ENCODE assay signal across 9 cellular contexts in the genomic region with DNA sequence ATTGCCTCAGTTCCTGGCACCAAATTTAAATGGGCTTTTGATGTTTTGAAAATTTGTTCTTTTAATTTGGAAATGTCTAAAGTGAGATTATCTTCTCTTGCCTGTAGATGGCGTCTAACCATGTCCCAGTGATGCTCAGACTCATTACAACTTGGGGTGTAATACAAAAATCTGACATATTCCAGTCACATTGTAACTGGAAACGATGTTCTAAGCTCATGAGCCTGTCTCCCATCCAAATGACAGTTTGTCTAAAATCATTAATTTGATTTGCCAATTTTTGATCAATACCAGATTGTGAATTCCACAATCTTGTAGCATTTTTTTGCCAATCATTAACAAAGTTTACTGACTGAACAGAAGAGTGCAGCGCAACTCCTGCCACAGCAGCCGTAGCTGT. TPM values are rescaled to one million over a fixed set of nuclear protein-coding genes. Genes with fewer than 3 reads are reported as not detected.
DNase-seq lines count a peak whose midpoint lies in the region; ATAC-seq, FAIRE-seq and TF ChIP-seq lines count a peak whose summit lies in the region.
"Not testable (repeated sequence)": the region's sequence is repeated elsewhere in the genome, so short reads cannot be mapped to it uniquely, and the experiment has no call there.
"Had no signal": no experiment of that assay in that cellular context is flagged by ENCODE, and none has a peak within 500 bp of the region (broad histone marks: within the 10 kb centered on the region; RNA-seq: fewer than 3 reads in every experiment).

No MANE protein-coding gene starts in this region.

- H3K4me1 Mint-ChIP-seq in activated CD8-positive, alpha-beta T cell treated with anti-CD3 and anti-CD28 coated beads, Interleukin-2, amount 10 ng/mL, durations not matched to agents 7 days and 5 days (ENCODE audit: low read depth), result peaks cover 22% of the 10 kb centered on the region

- H3K27me3 ChIP-seq in KMS-11 (ENCODE audit: insufficient read depth, low read depth); H1 (replicated peaks in 1 of 4; ENCODE audit: control insufficient read depth in 3 of 4, extremely low read depth in 1 of 4, insufficient read depth in 3 of 4, low read length in 3 of 4); keratinocyte (ENCODE audit: control insufficient read depth, extremely low read depth, insufficient read depth, low read length); pancreas: not testable (repeated sequence)

- not testable (repeated sequence) for H3K9me1 ChIP-seq in keratinocyte (ENCODE audit: control insufficient read depth, extremely low read depth, insufficient read depth, low read length)

- not testable (repeated sequence) for H2BK12ac ChIP-seq in H1 (ENCODE audit: low read depth, low read length)

- not testable (repeated sequence) for H2AK5ac ChIP-seq in H1 (ENCODE audit: low read depth, low read length)

- not testable (repeated sequence) for H2BK20ac ChIP-seq in H1 (ENCODE audit: low read length)

- H4K91ac ChIP-seq in H1 (replicated peaks; ENCODE audit: insufficient read length, low read length), result not testable (repeated sequence)

- H2BK15ac ChIP-seq in H1 (ENCODE audit: low read length), result not testable (repeated sequence)

- not testable (repeated sequence) for H3K79me1 ChIP-seq in H1 (ENCODE audit: low read depth, low read length)

- not testable (repeated sequence) for H3K27me3 Mint-ChIP-seq in activated CD8-positive, alpha-beta T cell treated with anti-CD3 and anti-CD28 coated beads, Interleukin-2, amount 10 ng/mL, durations not matched to agents 7 days and 5 days (ENCODE audit: low read depth)

- not testable (repeated sequence) for H2AFZ ChIP-seq in KMS-11 (ENCODE audit: low read depth); OCI-LY7 (ENCODE audit: low read length); H1 (ENCODE audit: low read length); keratinocyte (ENCODE audit: control insufficient read depth, low read length)

- WGBS in H1 (ENCODE audit: extremely low coverage in 1 of 2, insufficient coverage in 1 of 2, insufficient read length in 1 of 2, insufficient replicate concordance in 2 of 2, low coverage in 1 of 2, low lambda C conversion rate in 2 of 2, missing lambda C conversion rate in 1 of 2), 2 experiments, result 60% methylated on average over 4 of the region's 4 CpGs; no CpG with 5 or more reads in 1 of the 2 experiments
- WGBS in pancreas, 2 donors, result 12% methylated on average over 4 of the region's 4 CpGs

- H3K56ac ChIP-seq in H1 (replicated peaks; ENCODE audit: insufficient read length, low read depth, low read length), result not testable (repeated sequence)

- not testable (repeated sequence) for H4K8ac ChIP-seq in H1 (ENCODE audit: extremely low read depth, insufficient read depth, low read length)

- H3K9me2 ChIP-seq in OCI-LY7 (ENCODE audit: insufficient read depth, low read length), result not testable (repeated sequence)

- H3K23me2 ChIP-seq in H1 (ENCODE audit: low read depth, low read length), result not testable (repeated sequence)

- H4K5ac ChIP-seq in H1 (ENCODE audit: insufficient read length, low read depth, low read length), result not testable (repeated sequence)

- H3K4me1 ChIP-seq in KMS-11 (ENCODE audit: low read depth, poor library complexity, severe bottlenecking); OCI-LY7 (ENCODE audit: insufficient read depth, low read length, poor library complexity, severe bottlenecking); H1 (replicated peaks in 1 of 4; ENCODE audit: control insufficient read depth in 3 of 4, insufficient read depth in 4 of 4, low read length in 3 of 4); keratinocyte (ENCODE audit: control insufficient read depth, extremely low read depth, insufficient read depth, low read length); pancreas: not testable (repeated sequence)

- H3K23ac ChIP-seq in H1 (ENCODE audit: insufficient read length), result not testable (repeated sequence)

- H3K27ac Mint-ChIP-seq in activated CD8-positive, alpha-beta T cell treated with anti-CD3 and anti-CD28 coated beads, Interleukin-2, amount 10 ng/mL, durations not matched to agents 7 days and 5 days, result not testable (repeated sequence)

- POLR2A ChIA-PET in OCI-LY7 (lab: Charles Lee); activated CD8-positive, alpha-beta T cell treated with anti-CD3 and anti-CD28 coated beads, Interleukin-2, amount 10 ng/mL, durations not matched to agents 7 days and 5 days (lab: Charles Lee); H1 (lab: Charles Lee; ENCODE audit: partially characterized antibody): not testable (repeated sequence)

- H2BK5ac ChIP-seq in H1 (ENCODE audit: low read depth, low read length), result not testable (repeated sequence)

- H3K4me3 Mint-ChIP-seq in activated CD8-positive, alpha-beta T cell treated with anti-CD3 and anti-CD28 coated beads, Interleukin-2, amount 10 ng/mL, durations not matched to agents 7 days and 5 days, result not testable (repeated sequence)

- not testable (repeated sequence) for ATAC-seq in activated CD8-positive, alpha-beta T cell treated with anti-CD3 and anti-CD28 coated beads, Interleukin-2, amount 10 ng/mL, durations not matched to agents 7 days and 5 days; pancreas

- TF ChIP-seq CTCF in 22Rv1 (IDR thresholded peaks at IDR 0.05) (peak; percentile 84), KMS-11 (conservative IDR thresholded peaks at IDR 0.05; ENCODE audit: low read depth, low read length) (0 out of 2 replicates have a peak, but pooled peaks have one; percentile 29), OCI-LY7 (conservative IDR thresholded peaks at IDR 0.05; ENCODE audit: low read length) (peak; percentile 74), H1 (IDR thresholded peaks at IDR 0.05; ENCODE audit: control extremely low read depth in 1 of 3, insufficient read depth in 1 of 3, low read depth in 1 of 3, low read length in 3 of 3) (peak in 2 of 3 experiments; percentile 15 to 34; a peak in 2 of 4 replicates), keratinocyte (optimal IDR thresholded peaks at IDR 0.05 in 1 of 3, IDR thresholded peaks at IDR 0.05 in 1 of 3, conservative IDR thresholded peaks at IDR 0.05 in 1 of 3; ENCODE audit: extremely low read depth in 1 of 3, insufficient read depth in 2 of 3, low read length in 3 of 3) (peak in 2 of 3 experiments; percentile 17 to 22), pancreas (IDR thresholded peaks at IDR 0.05) (peak in 3 of 4 donors; percentile 15 to 45 (median 36))

- H3K14ac ChIP-seq in H1 (ENCODE audit: insufficient read length), result not testable (repeated sequence)

- not testable (repeated sequence) for H3K36me3 Mint-ChIP-seq in activated CD8-positive, alpha-beta T cell treated with anti-CD3 and anti-CD28 coated beads, Interleukin-2, amount 10 ng/mL, durations not matched to agents 7 days and 5 days (ENCODE audit: low read depth)

- not testable (repeated sequence) for H3K36me3 ChIP-seq in KMS-11 (ENCODE audit: insufficient read depth); OCI-LY7 (ENCODE audit: insufficient read depth, low read length); H1 (ENCODE audit: control insufficient read depth in 2 of 4, insufficient read depth in 4 of 4, low read length in 3 of 4); keratinocyte (ENCODE audit: control insufficient read depth in 2 of 2, extremely low read depth in 1 of 2, insufficient read depth in 2 of 2, low read length in 2 of 2); pancreas

- CTCF ChIA-PET in OCI-LY7 (lab: Charles Lee; ENCODE audit: unreplicated experiment) (interaction anchor here (0.6 kb wide), 1 partner anchor 8 kb away, joined by 3 read pairs; no protein-coding TSS in a partner anchor), H1 (lab: Charles Lee; ENCODE audit: partially characterized antibody) (interaction anchor here (0.6 to 2.1 kb wide), 18 partner anchors 8 to 105 kb away, joined by 3 to 6 read pairs (median 4); a partner anchor contains a TSS)
- CTCF ChIA-PET in activated CD8-positive, alpha-beta T cell treated with anti-CD3 and anti-CD28 coated beads, Interleukin-2, amount 10 ng/mL, durations not matched to agents 7 days and 5 days (lab: Charles Lee), result interaction anchor here (0.6 to 1.5 kb wide), 14 partner anchors 9 to 177 kb away, joined by 3 to 8 read pairs (median 3); a partner anchor contains a TSS

- not testable (repeated sequence) for H3K9me3 Mint-ChIP-seq in activated CD8-positive, alpha-beta T cell treated with anti-CD3 and anti-CD28 coated beads, Interleukin-2, amount 10 ng/mL, durations not matched to agents 7 days and 5 days (ENCODE audit: insufficient read depth)

- H3K27ac ChIP-seq in 22Rv1; KMS-11; OCI-LY7 (ENCODE audit: low read depth, low read length, poor library complexity, severe bottlenecking); H1 (ENCODE audit: low read depth, low read length); keratinocyte (ENCODE audit: control insufficient read depth, insufficient read depth, low read length); pancreas: not testable (repeated sequence)

- not testable (repeated sequence) for H4K20me1 ChIP-seq in KMS-11 (ENCODE audit: insufficient read depth); OCI-LY7 (ENCODE audit: insufficient read depth, low read length); H1 (replicated peaks in 1 of 2; ENCODE audit: control insufficient read depth in 1 of 2, insufficient read depth in 2 of 2, low read length in 2 of 2); keratinocyte (ENCODE audit: control insufficient read depth, extremely low read depth, insufficient read depth, low read length)

- intact Hi-C loops in OCI-LY7 (cut with micrococcal nuclease; ENCODE audit: unreplicated experiment); pancreas (cut with DNase I): not testable (repeated sequence)

- DNase-seq in EH (ENCODE audit: low read depth) (peak; percentile 42), OCI-LY7 (ENCODE audit: low spot score) (peak; percentile 55)
- peak; percentile 33 for DNase-seq in activated CD8-positive, alpha-beta T cell treated with anti-CD3 and anti-CD28 coated beads, Interleukin-2, amount 10 ng/mL, durations not matched to agents 7 days and 5 days
- DNase-seq in H1 (ENCODE audit: low read depth in 1 of 2, low spot score in 2 of 2); keratinocyte (ENCODE audit: low read depth, low spot score); pancreas: not testable (repeated sequence)

- not testable (repeated sequence) for TF ChIP-seq EP300 in H1 (IDR thresholded peaks at IDR 0.05; ENCODE audit: borderline replicate concordance in 1 of 2, low read depth in 2 of 2, low read length in 2 of 2)

- FAIRE-seq in H1 (lab: Jason Lieb, UNC); keratinocyte (lab: Jason Lieb, UNC); pancreas (lab: Jason Lieb, UNC): not testable (repeated sequence)

- H3K4me3 ChIP-seq in KMS-11 (IDR thresholded peaks at IDR 0.05; ENCODE audit: insufficient read depth, low read depth, low read length); OCI-LY7 (ENCODE audit: low read depth, low read length, poor library complexity, severe bottlenecking); H1 (ENCODE audit: extremely low read depth in 1 of 4, insufficient read depth in 2 of 4, low read depth in 3 of 4, low read length in 4 of 4); keratinocyte (ENCODE audit: control insufficient read depth in 2 of 3, extremely low read depth in 1 of 3, insufficient read depth in 2 of 3, low read depth in 1 of 3, low read length in 3 of 3); pancreas: not testable (repeated sequence)

- H3K9me3 ChIP-seq in OCI-LY7 (ENCODE audit: low read length); H1 (ENCODE audit: insufficient read depth in 2 of 2, low read depth in 1 of 2, low read length in 1 of 2); keratinocyte (ENCODE audit: control insufficient read depth, low read depth, low read length); pancreas: not testable (repeated sequence)

- not testable (repeated sequence) for TF ChIP-seq POLR2A in H1 (IDR thresholded peaks at IDR 0.05; ENCODE audit: control extremely low read depth in 1 of 2, low read depth in 2 of 2, low read length in 2 of 2)

- not testable (repeated sequence) for H3K4me2 ChIP-seq in KMS-11; OCI-LY7 (ENCODE audit: low read length); H1 (ENCODE audit: insufficient read depth in 1 of 2, low read depth in 2 of 2, low read length in 2 of 2); keratinocyte (ENCODE audit: control insufficient read depth, extremely low read depth, insufficient read depth, low read depth, low read length)

- not testable (repeated sequence) for H3K4ac ChIP-seq in H1 (replicated peaks; ENCODE audit: insufficient read length, low read depth, low read length)

- BruUV-seq in OCI-LY7 (replicated peaks; lab: Mats Ljungman, UMichigan), result not testable (repeated sequence)

- H2BK120ac ChIP-seq in H1 (replicated peaks; ENCODE audit: low read depth, low read length), result not testable (repeated sequence)

- dilution Hi-C loops in keratinocyte (cut with MboI; ENCODE audit: extremely low pct_ligation_motif_present, low sequenced_read_pairs), result not testable (repeated sequence)

- H3K79me2 ChIP-seq in KMS-11 (ENCODE audit: insufficient read depth, low read depth); OCI-LY7 (ENCODE audit: insufficient read depth, low read depth, low read length); H1 (ENCODE audit: control insufficient read depth in 1 of 2, insufficient read depth in 2 of 2, low read length in 2 of 2); keratinocyte (ENCODE audit: control insufficient read depth, insufficient read depth, low read length): not testable (repeated sequence)

- not testable (repeated sequence) for H3K18ac ChIP-seq in H1 (ENCODE audit: extremely low read depth, low read length)

- TF ChIP-seq RAD21 in H1 (IDR thresholded peaks at IDR 0.05 in 1 of 2, conservative IDR thresholded peaks at IDR 0.05 in 1 of 2; ENCODE audit: low read depth in 2 of 2, low read length in 2 of 2), result peak; percentile 25 to 35; a peak in 3 of 4 replicates

- H3K9ac ChIP-seq in KMS-11; H1 (replicated peaks in 1 of 4; ENCODE audit: extremely low read depth in 1 of 4, low read depth in 3 of 4, low read length in 3 of 4); keratinocyte (ENCODE audit: control insufficient read depth, extremely low read depth, insufficient read depth, low read length): not testable (repeated sequence)

RNA-seq across cellular contexts. Expression of a gene that starts 5.1 kb away (rescaled TPM):
- total RNA-seq in OCI-LY7 (2014; rRNA removed; shearing (Covaris generic)), result 44.2 and 47.4 TPM in 2 replicates
- total RNA-seq in OCI-LY7 (2022) (59.2 and 65.2 TPM in 2 replicates), pancreas (10 to 100 TPM; 12.4 to 19.1 (median 14.5) TPM)
- total RNA-seq in activated CD8-positive, alpha-beta T cell treated with anti-CD3 and anti-CD28 coated beads, Interleukin-2, amount 10 ng/mL, durations not matched to agents 7 days and 5 days, result 10 to 100 TPM; 48.4 to 49.7 TPM
- 63.8 and 68.4 TPM in 2 replicates for total RNA-seq in H1 (2021; fragmentation: NEBNext Ultra II Directional; extraction: Animal tissue kit (Norgen Biotek cat#: 25700))
- polyA plus RNA-seq in H1 (2011; rRNA removed) (154 and 164 TPM in 2 replicates), keratinocyte (31.5 to 39.0 TPM (median 37.6 TPM) in 3 replicates), pancreas (10 to 100 TPM; 20.4 to 20.6 TPM)
- 89.4 TPM for polyA plus RNA-seq in H1 (2011; cell fraction: cytosol; rRNA removed)
- 98.6 TPM for polyA plus RNA-seq in H1 (2011; cell fraction: nucleus; rRNA removed)
- polyA plus RNA-seq in H1 (2012, experiment 1 of 2), result 57.2 to 70.9 TPM (median 68.0 TPM) in 4 replicates
- 81.1 TPM for polyA plus RNA-seq in H1 (2012, experiment 2 of 2)
- polyA plus RNA-seq in H1 (2013, experiment 1 of 2), result 69.8 TPM
- 66.2 TPM for polyA plus RNA-seq in H1 (2013, experiment 2 of 2)
- polyA minus RNA-seq in H1 (2011; rRNA and poly(A)+ RNA removed), result 49.1 and 51.8 TPM in 2 replicates
- polyA minus RNA-seq in H1 (2011; cell fraction: cytosol; rRNA and poly(A)+ RNA removed), result 26.6 TPM
- 28.0 TPM for polyA minus RNA-seq in H1 (2011; cell fraction: nucleus; rRNA and poly(A)+ RNA removed)
- polyA plus RNA-seq in keratinocyte (2011; ENCODE audit: low read depth), result 5.2 TPM
- polyA plus RNA-seq in keratinocyte (2011; cell fraction: cytosol; rRNA removed), result 36.2 and 43.2 TPM in 2 replicates
- polyA plus RNA-seq in keratinocyte (2011; cell fraction: nucleus; rRNA removed), result 32.7 and 39.0 TPM in 2 replicates
- 24.9 and 33.2 TPM in 2 replicates for polyA plus RNA-seq in keratinocyte (2012; ENCODE audit: low replicate concordance)
- 25.9 to 58.6 TPM (median 26.6 TPM) in 3 replicates for polyA minus RNA-seq in keratinocyte
- 18.0 TPM for polyA minus RNA-seq in keratinocyte (2011; cell fraction: cytosol; rRNA and poly(A)+ RNA removed)
- polyA minus RNA-seq in keratinocyte (2011; cell fraction: nucleus; rRNA and poly(A)+ RNA removed), result 10.1 and 12.2 TPM in 2 replicates

RNA-seq across cellular contexts. Expression of a gene that starts 31.2 kb away (rescaled TPM):
- not detected in 2 replicates for total RNA-seq in OCI-LY7 (2014; rRNA removed; shearing (Covaris generic))
- total RNA-seq in OCI-LY7 (2022), result not detected in 2 replicates
- total RNA-seq in activated CD8-positive, alpha-beta T cell treated with anti-CD3 and anti-CD28 coated beads, Interleukin-2, amount 10 ng/mL, durations not matched to agents 7 days and 5 days, result not detected
- not detected in 2 replicates for total RNA-seq in H1 (2021; fragmentation: NEBNext Ultra II Directional; extraction: Animal tissue kit (Norgen Biotek cat#: 25700))
- not detected in 2 replicates for polyA plus RNA-seq in H1 (2011; rRNA removed)
- not detected for polyA plus RNA-seq in H1 (2011; cell fraction: cytosol; rRNA removed)
- not detected for polyA plus RNA-seq in H1 (2011; cell fraction: nucleus; rRNA removed)
- polyA plus RNA-seq in H1 (2012, experiment 1 of 2), result not detected in 4 replicates
- not detected for polyA plus RNA-seq in H1 (2012, experiment 2 of 2)
- polyA plus RNA-seq in H1 (2013, experiment 1 of 2), result not detected
- polyA plus RNA-seq in H1 (2013, experiment 2 of 2), result not detected
- not detected in 2 replicates for polyA minus RNA-seq in H1 (2011; rRNA and poly(A)+ RNA removed)
- polyA minus RNA-seq in H1 (2011; cell fraction: cytosol; rRNA and poly(A)+ RNA removed), result not detected
- not detected for polyA minus RNA-seq in H1 (2011; cell fraction: nucleus; rRNA and poly(A)+ RNA removed)
- polyA plus RNA-seq in keratinocyte, result not detected in 3 replicates
- polyA plus RNA-seq in keratinocyte (2011; ENCODE audit: low read depth), result not detected
- 0.08 TPM in 1 of 2 replicates, not detected in the other for polyA plus RNA-seq in keratinocyte (2011; cell fraction: cytosol; rRNA removed)
- not detected in 2 replicates for polyA plus RNA-seq in keratinocyte (2011; cell fraction: nucleus; rRNA removed)
- polyA plus RNA-seq in keratinocyte (2012; ENCODE audit: low replicate concordance), result not detected in 2 replicates
- 0.30 TPM in 1 of 3 replicates, not detected in the others for polyA minus RNA-seq in keratinocyte
- polyA minus RNA-seq in keratinocyte (2011; cell fraction: cytosol; rRNA and poly(A)+ RNA removed), result not detected
- polyA minus RNA-seq in keratinocyte (2011; cell fraction: nucleus; rRNA and poly(A)+ RNA removed), result not detected in 2 replicates
- 10 to 100 TPM in 1 of 6 donors, 1 to 10 TPM in 1, under 1 TPM in 3, not detected in 1; 0.16 to 11.5 (median 0.87) TPM for total RNA-seq in pancreas
- polyA plus RNA-seq in pancreas, result 10 to 100 TPM in 1 of 2 donors, 1 to 10 TPM in 1; 1.1 to 10.9 TPM
- total RNA-seq: frontal cortex had no signal

RNA-seq across cellular contexts. Expression of a gene that starts 38.8 kb away (rescaled TPM):
- total RNA-seq in OCI-LY7 (2014; rRNA removed; shearing (Covaris generic)), result 65.4 and 65.7 TPM in 2 replicates
- total RNA-seq in OCI-LY7 (2022) (127 and 136 TPM in 2 replicates), pancreas (10 to 100 TPM in 5 of 6 donors, 1 to 10 TPM in 1; 9.2 to 30.8 (median 17.5) TPM)
- 10 to 100 TPM; 53.7 to 55.2 TPM for total RNA-seq in activated CD8-positive, alpha-beta T cell treated with anti-CD3 and anti-CD28 coated beads, Interleukin-2, amount 10 ng/mL, durations not matched to agents 7 days and 5 days
- total RNA-seq in H1 (2021; fragmentation: NEBNext Ultra II Directional; extraction: Animal tissue kit (Norgen Biotek cat#: 25700)), result 4.3 and 5.9 TPM in 2 replicates
- polyA plus RNA-seq in H1 (2011; rRNA removed) (8.9 and 11.4 TPM in 2 replicates), keratinocyte (11.3 to 19.1 TPM (median 11.7 TPM) in 3 replicates), pancreas (100 to 1,000 TPM in 1 of 2 donors, 10 to 100 TPM in 1; 77.6 to 104 TPM)
- 11.5 TPM for polyA plus RNA-seq in H1 (2011; cell fraction: cytosol; rRNA removed)
- 33.1 TPM for polyA plus RNA-seq in H1 (2011; cell fraction: nucleus; rRNA removed)
- polyA plus RNA-seq in H1 (2012, experiment 1 of 2), result 8.7 to 12.5 TPM (median 11.8 TPM) in 4 replicates
- polyA plus RNA-seq in H1 (2012, experiment 2 of 2), result 2.6 TPM
- 2.8 TPM for polyA plus RNA-seq in H1 (2013, experiment 1 of 2)
- polyA plus RNA-seq in H1 (2013, experiment 2 of 2), result 2.1 TPM
- 7.1 and 9.4 TPM in 2 replicates for polyA minus RNA-seq in H1 (2011; rRNA and poly(A)+ RNA removed)
- polyA minus RNA-seq in H1 (2011; cell fraction: cytosol; rRNA and poly(A)+ RNA removed), result 3.9 TPM
- polyA minus RNA-seq in H1 (2011; cell fraction: nucleus; rRNA and poly(A)+ RNA removed), result 8.7 TPM
- 15.8 TPM for polyA plus RNA-seq in keratinocyte (2011; ENCODE audit: low read depth)
- 2.3 and 2.6 TPM in 2 replicates for polyA plus RNA-seq in keratinocyte (2011; cell fraction: cytosol; rRNA removed)
- 141 and 203 TPM in 2 replicates for polyA plus RNA-seq in keratinocyte (2011; cell fraction: nucleus; rRNA removed)
- 7.2 and 23.9 TPM in 2 replicates for polyA plus RNA-seq in keratinocyte (2012; ENCODE audit: low replicate concordance)
- 5.8 to 31.2 TPM (median 27.0 TPM) in 3 replicates for polyA minus RNA-seq in keratinocyte
- polyA minus RNA-seq in keratinocyte (2011; cell fraction: cytosol; rRNA and poly(A)+ RNA removed), result 1.3 TPM
- polyA minus RNA-seq in keratinocyte (2011; cell fraction: nucleus; rRNA and poly(A)+ RNA removed), result 14.8 and 38.5 TPM in 2 replicates

RNA-seq across cellular contexts. Expression of a gene that starts 41.5 kb away (rescaled TPM):
- total RNA-seq in OCI-LY7 (2014; rRNA removed; shearing (Covaris generic)), result 20.4 and 21.0 TPM in 2 replicates
- 29.5 and 32.1 TPM in 2 replicates for total RNA-seq in OCI-LY7 (2022)
- total RNA-seq in activated CD8-positive, alpha-beta T cell treated with anti-CD3 and anti-CD28 coated beads, Interleukin-2, amount 10 ng/mL, durations not matched to agents 7 days and 5 days, result 10 to 100 TPM; 30.2 to 31.0 TPM
- 26.8 and 26.9 TPM in 2 replicates for total RNA-seq in H1 (2021; fragmentation: NEBNext Ultra II Directional; extraction: Animal tissue kit (Norgen Biotek cat#: 25700))
- 42.9 and 51.6 TPM in 2 replicates for polyA plus RNA-seq in H1 (2011; rRNA removed)
- 31.9 TPM for polyA plus RNA-seq in H1 (2011; cell fraction: cytosol; rRNA removed)
- polyA plus RNA-seq in H1 (2011; cell fraction: nucleus; rRNA removed), result 23.5 TPM
- polyA plus RNA-seq in H1 (2012, experiment 1 of 2), result 22.1 to 34.0 TPM (median 32.3 TPM) in 4 replicates
- 36.1 TPM for polyA plus RNA-seq in H1 (2012, experiment 2 of 2)
- polyA plus RNA-seq in H1 (2013, experiment 1 of 2), result 24.1 TPM
- 28.1 TPM for polyA plus RNA-seq in H1 (2013, experiment 2 of 2)
- polyA minus RNA-seq in H1 (2011; rRNA and poly(A)+ RNA removed), result 46.3 and 49.0 TPM in 2 replicates
- 18.8 TPM for polyA minus RNA-seq in H1 (2011; cell fraction: cytosol; rRNA and poly(A)+ RNA removed)
- 17.8 TPM for polyA minus RNA-seq in H1 (2011; cell fraction: nucleus; rRNA and poly(A)+ RNA removed)
- polyA plus RNA-seq in keratinocyte, result 45.1 to 61.1 TPM (median 48.0 TPM) in 3 replicates
- polyA plus RNA-seq in keratinocyte (2011; ENCODE audit: low read depth), result 3.1 TPM
- polyA plus RNA-seq in keratinocyte (2011; cell fraction: cytosol; rRNA removed), result 34.2 and 48.7 TPM in 2 replicates
- 28.5 and 29.3 TPM in 2 replicates for polyA plus RNA-seq in keratinocyte (2011; cell fraction: nucleus; rRNA removed)
- 29.2 and 39.8 TPM in 2 replicates for polyA plus RNA-seq in keratinocyte (2012; ENCODE audit: low replicate concordance)
- polyA minus RNA-seq in keratinocyte, result 40.4 to 53.0 TPM (median 46.5 TPM) in 3 replicates
- 26.5 TPM for polyA minus RNA-seq in keratinocyte (2011; cell fraction: cytosol; rRNA and poly(A)+ RNA removed)
- 8.2 and 16.0 TPM in 2 replicates for polyA minus RNA-seq in keratinocyte (2011; cell fraction: nucleus; rRNA and poly(A)+ RNA removed)
- total RNA-seq in pancreas, result 10 to 100 TPM; 16.3 to 24.5 (median 19.6) TPM
- 10 to 100 TPM; 25.9 to 27.1 TPM for polyA plus RNA-seq in pancreas

RNA-seq across cellular contexts. Expression of a gene that starts 53.8 kb away (rescaled TPM):
- total RNA-seq in OCI-LY7 (2014; rRNA removed; shearing (Covaris generic)), result 0.06 TPM in 1 of 2 replicates, not detected in the other
- total RNA-seq in OCI-LY7 (2022) (0.53 and 1.1 TPM in 2 replicates), pancreas (10 to 100 TPM in 3 of 6 donors, 1 to 10 TPM in 3; 6.4 to 14.1 (median 9.4) TPM)
- total RNA-seq in activated CD8-positive, alpha-beta T cell treated with anti-CD3 and anti-CD28 coated beads, Interleukin-2, amount 10 ng/mL, durations not matched to agents 7 days and 5 days, result 1 to 10 TPM; 1.3 to 1.8 TPM
- total RNA-seq in H1 (2021; fragmentation: NEBNext Ultra II Directional; extraction: Animal tissue kit (Norgen Biotek cat#: 25700)), result 4.4 and 4.9 TPM in 2 replicates
- polyA plus RNA-seq in H1 (2011; rRNA removed) (3.4 and 3.8 TPM in 2 replicates), keratinocyte (10.7 to 24.4 TPM (median 16.0 TPM) in 3 replicates), pancreas (10 to 100 TPM in 1 of 2 donors, 1 to 10 TPM in 1; 8.0 to 15.6 TPM)
- 4.0 TPM for polyA plus RNA-seq in H1 (2011; cell fraction: cytosol; rRNA removed)
- polyA plus RNA-seq in H1 (2011; cell fraction: nucleus; rRNA removed), result 13.4 TPM
- 1.9 to 3.6 TPM (median 3.2 TPM) in 4 replicates for polyA plus RNA-seq in H1 (2012, experiment 1 of 2)
- 2.1 TPM for polyA plus RNA-seq in H1 (2012, experiment 2 of 2)
- 4.8 TPM for polyA plus RNA-seq in H1 (2013, experiment 1 of 2)
- polyA plus RNA-seq in H1 (2013, experiment 2 of 2), result 4.4 TPM
- 1.6 and 2.0 TPM in 2 replicates for polyA minus RNA-seq in H1 (2011; rRNA and poly(A)+ RNA removed)
- polyA minus RNA-seq in H1 (2011; cell fraction: cytosol; rRNA and poly(A)+ RNA removed), result 1.2 TPM
- polyA minus RNA-seq in H1 (2011; cell fraction: nucleus; rRNA and poly(A)+ RNA removed), result 4.7 TPM
- polyA plus RNA-seq in keratinocyte (2011; ENCODE audit: low read depth), result 3.9 TPM
- polyA plus RNA-seq in keratinocyte (2011; cell fraction: cytosol; rRNA removed), result 4.9 and 5.0 TPM in 2 replicates
- polyA plus RNA-seq in keratinocyte (2011; cell fraction: nucleus; rRNA removed), result 33.2 and 37.8 TPM in 2 replicates
- polyA plus RNA-seq in keratinocyte (2012; ENCODE audit: low replicate concordance), result 7.2 and 14.9 TPM in 2 replicates
- polyA minus RNA-seq in keratinocyte, result 9.0 to 18.6 TPM (median 15.5 TPM) in 3 replicates
- 5.4 TPM for polyA minus RNA-seq in keratinocyte (2011; cell fraction: cytosol; rRNA and poly(A)+ RNA removed)
- polyA minus RNA-seq in keratinocyte (2011; cell fraction: nucleus; rRNA and poly(A)+ RNA removed), result 10.0 and 16.3 TPM in 2 replicates

Comparison
In these comparisons a context has a peak if more than half of its experiments do, and no peak if none do; other contexts are left out.
1. CTCF ChIP-seq: peak in every context shown above with its lines; median percentile 84 in 22Rv1; 74 in OCI-LY7; 36 in pancreas; 29 in KMS-11; 24 in H1; 20 in keratinocyte.